1 cellular context compared by ENCODE assay signal in the genomic region with DNA sequence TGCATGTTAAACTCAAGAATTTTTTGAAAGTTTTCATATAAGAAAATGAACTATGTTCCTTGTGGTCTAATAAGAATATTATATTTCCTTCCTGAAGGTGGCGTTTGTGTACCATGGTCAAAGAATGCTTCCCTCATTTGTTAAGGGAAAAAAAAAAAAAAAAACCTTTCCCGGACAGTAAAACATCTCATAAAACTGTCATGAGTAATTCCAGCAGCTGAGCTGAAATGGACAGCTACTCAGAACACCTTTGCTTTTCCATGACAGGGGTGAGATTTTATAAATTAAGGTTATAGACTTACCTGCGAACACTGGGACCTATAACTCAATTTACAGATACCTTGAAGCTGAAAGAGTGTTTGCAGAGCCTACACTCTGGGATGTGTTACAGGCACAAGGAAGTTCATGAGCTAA.
TF ChIP-seq lines count a peak whose summit lies in the region.

No MANE protein-coding gene starts in this region.

TF ChIP-seq in HEK293, 187 proteins besides CTCF, POLR2A, EP300 and RAD21 (continued from another document):
- TF ChIP-seq, protein P1, sequence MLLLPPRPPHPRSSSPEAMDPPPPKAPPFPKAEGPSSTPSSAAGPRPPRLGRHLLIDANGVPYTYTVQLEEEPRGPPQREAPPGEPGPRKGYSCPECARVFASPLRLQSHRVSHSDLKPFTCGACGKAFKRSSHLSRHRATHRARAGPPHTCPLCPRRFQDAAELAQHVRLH (tag by site-specific recombination; IDR thresholded peaks at IDR 0.05) = 0 out of 2 replicates have a peak, but pooled peaks have one; percentile 52
- TF ChIP-seq ZEB2 (tag by site-specific recombination; IDR thresholded peaks at IDR 0.05) (peak; percentile 78), ZNF169 (tag by site-specific recombination; IDR thresholded peaks at IDR 0.05) (no peak), ZNF843 (tag by site-specific recombination; IDR thresholded peaks at IDR 0.05) (0 out of 2 replicates have a peak, but pooled peaks have one; percentile 17), ZNF366 (tag by site-specific recombination; conservative IDR thresholded peaks at IDR 0.05) (0 out of 2 replicates have a peak, but pooled peaks have one; percentile 41), ZSCAN16 (tag by site-specific recombination; IDR thresholded peaks at IDR 0.05) (peak; percentile 95), ZNF785 (tag by site-specific recombination; IDR thresholded peaks at IDR 0.05) (no peak), ZNF514 (tag by site-specific recombination; IDR thresholded peaks at IDR 0.05) (no peak), ZSCAN30 (tag by site-specific recombination; IDR thresholded peaks at IDR 0.05) (no peak), ZBTB48 (tag by site-specific recombination; IDR thresholded peaks at IDR 0.05) (no peak), HOXD13 (CRISPR knock-in tag; IDR thresholded peaks at IDR 0.05; ENCODE audit: borderline replicate concordance) (peak; percentile 75), ZNF664 (tag by site-specific recombination; IDR thresholded peaks at IDR 0.05) (peak; percentile 45; the same call in 1 of the 2 replicates)
- TF ChIP-seq, protein P2, sequence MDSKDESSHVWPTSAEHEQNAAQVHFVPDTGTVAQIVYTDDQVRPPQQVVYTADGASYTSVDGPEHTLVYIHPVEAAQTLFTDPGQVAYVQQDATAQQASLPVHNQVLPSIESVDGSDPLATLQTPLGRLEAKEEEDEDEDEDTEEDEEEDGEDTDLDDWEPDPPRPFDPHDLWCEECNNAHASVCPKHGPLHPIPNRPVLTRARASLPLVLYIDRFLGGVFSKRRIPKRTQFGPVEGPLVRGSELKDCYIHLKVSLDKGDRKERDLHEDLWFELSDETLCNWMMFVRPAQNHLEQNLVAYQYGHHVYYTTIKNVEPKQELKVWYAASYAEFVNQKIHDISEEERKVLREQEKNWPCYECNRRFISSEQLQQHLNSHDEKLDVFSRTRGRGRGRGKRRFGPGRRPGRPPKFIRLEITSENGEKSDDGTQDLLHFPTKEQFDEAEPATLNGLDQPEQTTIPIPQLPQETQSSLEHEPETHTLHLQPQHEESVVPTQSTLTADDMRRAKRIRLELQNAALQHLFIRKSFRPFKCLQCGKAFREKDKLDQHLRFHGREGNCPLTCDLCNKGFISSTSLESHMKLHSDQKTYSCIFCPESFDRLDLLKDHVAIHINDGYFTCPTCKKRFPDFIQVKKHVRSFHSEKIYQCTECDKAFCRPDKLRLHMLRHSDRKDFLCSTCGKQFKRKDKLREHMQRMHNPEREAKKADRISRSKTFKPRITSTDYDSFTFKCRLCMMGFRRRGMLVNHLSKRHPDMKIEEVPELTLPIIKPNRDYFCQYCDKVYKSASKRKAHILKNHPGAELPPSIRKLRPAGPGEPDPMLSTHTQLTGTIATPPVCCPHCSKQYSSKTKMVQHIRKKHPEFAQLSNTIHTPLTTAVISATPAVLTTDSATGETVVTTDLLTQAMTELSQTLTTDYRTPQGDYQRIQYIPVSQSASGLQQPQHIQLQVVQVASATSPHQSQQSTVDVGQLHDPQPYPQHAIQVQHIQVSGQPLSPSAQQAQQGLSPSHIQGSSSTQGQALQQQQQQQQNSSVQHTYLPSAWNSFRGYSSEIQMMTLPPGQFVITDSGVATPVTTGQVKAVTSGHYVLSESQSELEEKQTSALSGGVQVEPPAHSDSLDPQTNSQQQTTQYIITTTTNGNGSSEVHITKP (tag by site-specific recombination; IDR thresholded peaks at IDR 0.05) = 0 out of 2 replicates have a peak, but pooled peaks have one; percentile 15
- TF ChIP-seq, protein P3, sequence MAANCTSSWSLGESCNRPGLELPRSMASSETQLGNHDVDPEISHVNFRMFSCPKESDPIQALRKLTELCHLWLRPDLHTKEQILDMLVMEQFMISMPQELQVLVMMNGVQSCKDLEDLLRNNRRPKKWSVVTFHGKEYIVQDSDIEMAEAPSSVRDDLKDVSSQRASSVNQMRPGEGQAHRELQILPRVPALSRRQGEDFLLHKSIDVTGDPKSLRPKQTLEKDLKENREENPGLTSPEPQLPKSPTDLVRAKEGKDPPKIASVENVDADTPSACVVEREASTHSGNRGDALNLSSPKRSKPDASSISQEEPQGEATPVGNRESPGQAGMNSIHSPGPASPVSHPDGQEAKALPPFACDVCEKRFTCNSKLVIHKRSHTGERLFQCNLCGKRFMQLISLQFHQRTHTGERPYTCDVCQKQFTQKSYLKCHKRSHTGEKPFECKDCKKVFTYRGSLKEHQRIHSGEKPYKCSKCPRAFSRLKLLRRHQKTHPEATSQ (tag by site-specific recombination; IDR thresholded peaks at IDR 0.05) = no peak
- TF ChIP-seq, protein P4, sequence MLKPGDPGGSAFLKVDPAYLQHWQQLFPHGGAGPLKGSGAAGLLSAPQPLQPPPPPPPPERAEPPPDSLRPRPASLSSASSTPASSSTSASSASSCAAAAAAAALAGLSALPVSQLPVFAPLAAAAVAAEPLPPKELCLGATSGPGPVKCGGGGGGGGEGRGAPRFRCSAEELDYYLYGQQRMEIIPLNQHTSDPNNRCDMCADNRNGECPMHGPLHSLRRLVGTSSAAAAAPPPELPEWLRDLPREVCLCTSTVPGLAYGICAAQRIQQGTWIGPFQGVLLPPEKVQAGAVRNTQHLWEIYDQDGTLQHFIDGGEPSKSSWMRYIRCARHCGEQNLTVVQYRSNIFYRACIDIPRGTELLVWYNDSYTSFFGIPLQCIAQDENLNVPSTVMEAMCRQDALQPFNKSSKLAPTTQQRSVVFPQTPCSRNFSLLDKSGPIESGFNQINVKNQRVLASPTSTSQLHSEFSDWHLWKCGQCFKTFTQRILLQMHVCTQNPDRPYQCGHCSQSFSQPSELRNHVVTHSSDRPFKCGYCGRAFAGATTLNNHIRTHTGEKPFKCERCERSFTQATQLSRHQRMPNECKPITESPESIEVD (tag by site-specific recombination; IDR thresholded peaks at IDR 0.05) = peak; percentile 83
